Comparison of ENCODE assay signal across 1 cellular context in genomic region chr19:41697198-41697855, GRCh38.
TF ChIP-seq lines count a peak whose summit lies in the region.

No MANE protein-coding gene starts in this region.

TF ChIP-seq in SK-N-SH, 30 proteins besides CTCF, POLR2A, EP300 and RAD21 (continued from another document):
- no peak for TF ChIP-seq FOXM1 (IDR thresholded peaks at IDR 0.05; ENCODE audit: low read depth)
TF ChIP-seq in SK-N-SH: peak in this region for 0.
